In the genomic region with DNA sequence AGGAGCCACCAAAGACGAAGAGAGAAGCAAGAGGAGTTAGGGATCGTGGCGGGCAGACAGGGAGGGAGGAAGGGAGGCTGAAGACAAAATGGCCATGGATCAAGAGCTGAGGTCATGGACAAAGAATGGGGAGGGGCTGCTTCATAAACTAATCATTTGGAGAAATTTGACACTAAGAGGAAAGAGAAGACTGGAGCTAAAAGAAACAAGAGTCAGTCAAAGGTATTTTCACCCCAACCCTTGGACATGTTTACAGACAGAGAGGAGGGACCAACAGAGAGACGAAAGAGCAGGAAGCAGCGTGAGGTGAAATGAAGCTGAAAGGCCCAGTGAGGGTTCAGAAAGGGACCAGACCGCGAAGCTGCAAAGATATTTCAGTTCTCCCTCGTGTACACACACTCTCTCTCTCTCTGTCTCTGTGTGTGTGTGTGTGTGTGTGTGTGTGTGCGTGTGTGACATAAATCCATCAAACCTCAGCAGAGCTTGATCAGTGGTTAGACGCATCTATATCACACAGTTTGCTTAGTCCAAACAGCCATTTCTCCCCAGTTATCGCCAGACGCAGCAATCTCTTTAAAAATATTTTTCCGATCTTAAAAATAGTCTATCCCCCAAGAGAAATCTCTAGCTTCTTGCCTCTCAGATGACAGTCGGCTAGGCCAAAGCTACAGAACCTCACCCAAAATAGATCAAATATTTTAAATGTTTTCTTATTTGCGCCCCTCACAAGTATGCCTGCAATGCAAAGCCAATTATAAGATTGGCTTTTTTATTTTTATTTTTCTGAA, we compare ENCODE assay signal across 8 cellular contexts. TPM values are rescaled to one million over a fixed set of nuclear protein-coding genes. Genes with fewer than 3 reads are reported as not detected.
DNase-seq lines count a peak whose midpoint lies in the region; ATAC-seq and FAIRE-seq lines count a peak whose summit lies in the region.

No MANE protein-coding gene starts in this region.

- no peaks in the 10 kb centered on the region for H3K79me2 ChIP-seq in ACC112 (ENCODE audit: control insufficient read depth, insufficient read depth, low read length, unreplicated experiment)

- FAIRE-seq in frontal cortex (lab: Jason Lieb, UNC): no peak

- H3K4me3 ChIP-seq in ACC112 (ENCODE audit: low read depth, low read length) (peak overlapping the region; percentile 37), right cardiac atrium (ENCODE audit: low read length) (no peak overlapping the region)

- peak overlapping the region; percentile 33; the same call in 1 of the 2 replicates for H3K27ac ChIP-seq in ACC112 (ENCODE audit: low read depth, low read length)
- H3K27ac ChIP-seq in right cardiac atrium (ENCODE audit: low read length): peak overlapping the region; percentile 73

- ATAC-seq in GM21360 (IDR thresholded peaks at IDR 0.05; ENCODE audit: unreplicated experiment) (peak; percentile 59), HG03571 (IDR thresholded peaks at IDR 0.05; ENCODE audit: unreplicated experiment) (peak; percentile 88), right cardiac atrium (peak; percentile 64 to 76)

- H3K27me3 ChIP-seq in ACC112 (ENCODE audit: insufficient read depth, low read length) (no peaks in the 10 kb centered on the region), right cardiac atrium (ENCODE audit: control insufficient read depth, insufficient read depth) (no peaks in the 10 kb centered on the region)

- H3K4me1 ChIP-seq in ACC112 (ENCODE audit: control insufficient read depth, insufficient read depth, low read length, unreplicated experiment) (peaks cover 15% of the 10 kb centered on the region), right cardiac atrium (ENCODE audit: control insufficient read depth, insufficient read depth, low read length) (peaks cover 7% of the 10 kb centered on the region)

- H3K36me3 ChIP-seq in ACC112 (ENCODE audit: insufficient read depth, low read length): no peaks in the 10 kb centered on the region

- no peaks in the 10 kb centered on the region for H3K9me3 ChIP-seq in right cardiac atrium (ENCODE audit: control insufficient read depth, low read length)

- intact Hi-C loops in right cardiac atrium (cut with DNase I): no loop called here

- 39% methylated on average over 15 of the region's 15 CpGs for WGBS in right cardiac atrium

- DNase-seq in right cardiac atrium (peak; percentile 20 to 65 (median 43)), OCI-M1 (lab: John Stamatoyannopoulos, UW) (no peak), frontal cortex (ENCODE audit: low spot score in 2 of 2) (no peak), UCSD-AML1 (lab: John Stamatoyannopoulos, UW; ENCODE audit: unreplicated experiment) (no peak), NCI-H1105 (lab: John Stamatoyannopoulos, UW) (no peak)

- peak overlapping the region; percentile 99 for H2AFZ ChIP-seq in ACC112 (ENCODE audit: low read length, unreplicated experiment)

RNA-seq across cellular contexts. Expression of gene CALD1, which starts 12.5 kb away (rescaled TPM):
- total RNA-seq in right cardiac atrium (100 to 1,000 TPM; 127 to 214 (median 137) TPM), frontal cortex (27.3 TPM)
- polyA plus RNA-seq in right cardiac atrium: 93.9 TPM

Comparison
In these comparisons a context has a peak if more than half of its experiments do, and no peak if none do; other contexts are left out.
1. DNase-seq: peak in right cardiac atrium (3 of 3); none in OCI-M1 (single experiment), frontal cortex (0 of 2), UCSD-AML1 (single experiment) and NCI-H1105 (single experiment).
2. Peak in every context shown above with its lines, with median percentiles within 50 percentile points of each other: ATAC-seq.